ENCODE assay signal across 18 cellular contexts in the genomic region with DNA sequence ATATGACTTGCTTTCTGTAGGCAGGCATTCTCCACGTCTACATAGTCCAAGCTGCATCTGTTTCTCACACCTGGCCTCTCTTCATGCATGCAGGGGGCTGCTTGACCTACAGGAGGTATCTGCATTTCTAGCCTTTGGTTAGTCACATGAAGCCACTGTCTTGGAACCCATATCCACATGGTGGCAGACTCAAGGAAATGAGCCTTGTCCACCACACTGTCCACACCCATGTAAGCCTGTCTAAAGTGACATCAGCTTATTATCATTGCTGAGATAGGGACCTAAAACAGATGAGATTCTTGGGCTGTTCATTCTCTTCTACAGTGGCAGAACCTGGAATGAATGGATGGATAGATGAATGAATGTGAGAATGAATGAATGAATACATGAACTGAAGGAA.
DNase-seq lines count a peak whose midpoint lies in the region.
"Had no signal": no experiment of that assay in that cellular context is flagged by ENCODE, and none has a peak within 500 bp of the region (broad histone marks: within the 10 kb centered on the region; RNA-seq: fewer than 3 reads in every experiment).

No MANE protein-coding gene starts in this region.

- CTCF ChIA-PET in activated CD4-positive, alpha-beta T cell treated with anti-CD3 and anti-CD28 coated beads, Interleukin-2, amount 10 ng/mL, durations not matched to agents 7 days and 5 days (lab: Charles Lee) = interaction anchor here (0.7 to 1.1 kb wide), 2 partner anchors 39 to 107 kb away, joined by 3 read pairs; no protein-coding TSS in a partner anchor

- H3K4me1 ChIP-seq in SJSA1 (replicated peaks) = peaks cover 55% of the 10 kb centered on the region
- peaks cover 60% of the 10 kb centered on the region for H3K4me1 ChIP-seq in skeletal muscle satellite cell (ENCODE audit: control insufficient read depth, insufficient read depth, low read length)

- no peak for DNase-seq in activated CD4-positive, alpha-beta T cell treated with anti-CD3 and anti-CD28 coated beads, Interleukin-2, amount 10 ng/mL, durations not matched to agents 7 days and 5 days
- no peak for DNase-seq in activated CD4-positive, alpha-beta T cell treated with anti-CD3 and anti-CD28 coated beads, Interleukin-2, amount 50 U/mL, for 48 hours
- no peak for DNase-seq in SJSA1 (ENCODE audit: low read depth in 1 of 2, low spot score in 2 of 2)
- no peak for DNase-seq in cerebellum (ENCODE audit: low spot score)
- DNase-seq in NCI-H2029 (lab: John Stamatoyannopoulos, UW) = no peak
- DNase-seq in SIG-M5 treated with dmso at 0.1 percent for 504 hours (lab: John Stamatoyannopoulos, UW; ENCODE audit: unreplicated experiment) = no peak
- DNase-seq: activated CD4-positive, alpha-beta T cell treated with anti-CD3 and anti-CD28 coated beads, Interleukin-2, amount 50 U/mL, for 1 hour; amygdala; DMS79; effector memory CD4-positive, alpha-beta T cell; left ventricle myocardium superior; NCI-H1930; upper lobe of left lung had no signal

- H3K27me3 ChIP-seq in SJSA1 (replicated peaks) (no peaks in the 10 kb centered on the region), skeletal muscle satellite cell (ENCODE audit: control insufficient read depth, insufficient read depth, low read length) (no peaks in the 10 kb centered on the region)
- H3K27me3 ChIP-seq: upper lobe of left lung had no signal

- H3K9me3 ChIP-seq in SJSA1 (replicated peaks) (no peaks in the 10 kb centered on the region), skeletal muscle satellite cell (replicated peaks; ENCODE audit: low read length) (no peaks in the 10 kb centered on the region)
- H3K9me3 ChIP-seq: upper lobe of left lung had no signal

- peak overlapping the region; percentile 58 for H3K9ac ChIP-seq in skeletal muscle satellite cell (ENCODE audit: low read depth, low read length)
- H3K9ac ChIP-seq: KMS-11 had no signal

- H3K36me3 ChIP-seq in SJSA1 (peaks cover 54% of the 10 kb centered on the region), skeletal muscle satellite cell (ENCODE audit: insufficient read depth, low read length) (peaks cover 58% of the 10 kb centered on the region)

- H3K4me3 ChIP-seq in SJSA1 = no peak overlapping the region
- H3K4me3 ChIP-seq in skeletal muscle satellite cell (ENCODE audit: low read length) = peak overlapping the region; percentile 30
- H3K4me3 ChIP-seq: GM12878, SK-N-MC, upper lobe of left lung had no signal

- no peaks in the 10 kb centered on the region for H3K9me3 Mint-ChIP-seq in activated CD4-positive, alpha-beta T cell treated with anti-CD3 and anti-CD28 coated beads, Interleukin-2, amount 10 ng/mL, durations not matched to agents 7 days and 5 days
- H3K9me3 Mint-ChIP-seq in dendritic cell treated with granulocyte-macrophage colony-stimulating factor and Interleukin-4, amounts not matched to agents 40 ng/mL and 50 ng/mL, for 4 days = no peaks in the 10 kb centered on the region

- no peak overlapping the region for H3K4me3 Mint-ChIP-seq in activated CD4-positive, alpha-beta T cell treated with anti-CD3 and anti-CD28 coated beads, Interleukin-2, amount 10 ng/mL, durations not matched to agents 7 days and 5 days
- no peak overlapping the region for H3K4me3 Mint-ChIP-seq in dendritic cell treated with granulocyte-macrophage colony-stimulating factor and Interleukin-4, amounts not matched to agents 40 ng/mL and 50 ng/mL, for 4 days

- peaks cover 91% of the 10 kb centered on the region for H3K36me3 Mint-ChIP-seq in activated CD4-positive, alpha-beta T cell treated with anti-CD3 and anti-CD28 coated beads, Interleukin-2, amount 10 ng/mL, durations not matched to agents 7 days and 5 days (ENCODE audit: low read depth)
- peaks cover 98% of the 10 kb centered on the region for H3K36me3 Mint-ChIP-seq in dendritic cell treated with granulocyte-macrophage colony-stimulating factor and Interleukin-4, amounts not matched to agents 40 ng/mL and 50 ng/mL, for 4 days (ENCODE audit: low read depth)

- H3K27ac ChIP-seq in SJSA1 = peak overlapping the region; percentile 65
- H3K27ac ChIP-seq: KMS-11, SK-N-MC, upper lobe of left lung had no signal

- H3K4me2 ChIP-seq in skeletal muscle satellite cell (ENCODE audit: low read length) = peak overlapping the region; percentile 57
- H3K4me2 ChIP-seq: KMS-11 had no signal

- peaks cover 45% of the 10 kb centered on the region for H3K4me1 Mint-ChIP-seq in activated CD4-positive, alpha-beta T cell treated with anti-CD3 and anti-CD28 coated beads, Interleukin-2, amount 10 ng/mL, durations not matched to agents 7 days and 5 days
- peaks cover 46% of the 10 kb centered on the region for H3K4me1 Mint-ChIP-seq in dendritic cell treated with granulocyte-macrophage colony-stimulating factor and Interleukin-4, amounts not matched to agents 40 ng/mL and 50 ng/mL, for 4 days (ENCODE audit: low read depth)

- no peaks in the 10 kb centered on the region for H3K27me3 Mint-ChIP-seq in activated CD4-positive, alpha-beta T cell treated with anti-CD3 and anti-CD28 coated beads, Interleukin-2, amount 10 ng/mL, durations not matched to agents 7 days and 5 days
- H3K27me3 Mint-ChIP-seq in dendritic cell treated with granulocyte-macrophage colony-stimulating factor and Interleukin-4, amounts not matched to agents 40 ng/mL and 50 ng/mL, for 4 days = no peaks in the 10 kb centered on the region

- H3K27ac Mint-ChIP-seq in activated CD4-positive, alpha-beta T cell treated with anti-CD3 and anti-CD28 coated beads, Interleukin-2, amount 10 ng/mL, durations not matched to agents 7 days and 5 days = peak overlapping the region; percentile 69
- H3K27ac Mint-ChIP-seq in dendritic cell treated with granulocyte-macrophage colony-stimulating factor and Interleukin-4, amounts not matched to agents 40 ng/mL and 50 ng/mL, for 4 days = peak overlapping the region; percentile 39

- intact Hi-C loops in dendritic cell treated with granulocyte-macrophage colony-stimulating factor and Interleukin-4, amounts not matched to agents 40 ng/mL and 50 ng/mL, for 4 days (cut with micrococcal nuclease) = no loop called here

- POLR2A ChIA-PET in activated CD4-positive, alpha-beta T cell treated with anti-CD3 and anti-CD28 coated beads, Interleukin-2, amount 10 ng/mL, durations not matched to agents 7 days and 5 days (lab: Charles Lee) = no interaction called here
